In genomic region chr2:156736950-156737349, GRCh38 we compare ENCODE assay signal across 1 cellular context.
TF ChIP-seq lines count a peak whose summit lies in the region.

No MANE protein-coding gene starts in this region.

TF ChIP-seq in WTC11, 78 proteins besides CTCF, POLR2A, EP300 and RAD21 (continued from another document):
- TF ChIP-seq, protein P1, sequence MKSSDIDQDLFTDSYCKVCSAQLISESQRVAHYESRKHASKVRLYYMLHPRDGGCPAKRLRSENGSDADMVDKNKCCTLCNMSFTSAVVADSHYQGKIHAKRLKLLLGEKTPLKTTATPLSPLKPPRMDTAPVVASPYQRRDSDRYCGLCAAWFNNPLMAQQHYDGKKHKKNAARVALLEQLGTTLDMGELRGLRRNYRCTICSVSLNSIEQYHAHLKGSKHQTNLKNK (CRISPR knock-in tag; IDR thresholded peaks at IDR 0.05) = no peak
- TF ChIP-seq GTF2I (CRISPR knock-in tag; conservative IDR thresholded peaks at IDR 0.05) (no peak), ATF6 (CRISPR knock-in tag; IDR thresholded peaks at IDR 0.05) (no peak), ZNF512 (CRISPR knock-in tag; IDR thresholded peaks at IDR 0.05; ENCODE audit: borderline replicate concordance) (no peak), ZNF416 (CRISPR knock-in tag; IDR thresholded peaks at IDR 0.05) (no peak), OVOL2 (CRISPR knock-in tag; IDR thresholded peaks at IDR 0.05; ENCODE audit: borderline replicate concordance) (no peak), ZNF219 (CRISPR knock-in tag; IDR thresholded peaks at IDR 0.05; ENCODE audit: borderline replicate concordance) (no peak)
TF ChIP-seq in WTC11: peak in this region for 0.
